ENCODE assay signal across 18 cellular contexts in the genomic region with DNA sequence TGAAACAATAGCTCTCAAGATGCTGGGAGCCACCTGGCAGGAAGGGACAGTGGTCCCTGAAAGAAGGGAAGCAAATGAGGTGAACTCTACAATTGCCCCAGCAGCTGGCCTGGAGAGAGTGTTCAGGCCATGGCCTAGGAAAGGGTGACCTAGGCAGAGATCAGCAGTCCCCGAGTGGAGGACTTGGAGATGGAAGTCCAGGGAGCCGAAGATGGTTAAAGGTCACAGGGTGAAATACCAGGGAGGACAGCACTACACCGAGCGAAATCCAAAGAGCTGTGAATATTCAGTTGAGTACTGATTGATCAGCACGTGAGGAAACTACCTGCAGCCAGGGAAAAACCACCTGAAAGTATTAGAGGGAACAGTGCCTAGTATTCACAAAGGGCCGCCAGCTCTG.
A peak's percentile ranks its signal among the peaks of the same experiment; 100 is the strongest.
DNase-seq lines count a peak whose midpoint lies in the region; ATAC-seq and TF ChIP-seq lines count a peak whose summit lies in the region.
"Had no signal": no experiment of that assay in that cellular context is flagged by ENCODE, and none has a peak within 500 bp of the region (broad histone marks: within the 10 kb centered on the region; RNA-seq: fewer than 3 reads in every experiment).

No MANE protein-coding gene starts in this region.

- in situ Hi-C loops in IMR-90 (cut with MboI; ENCODE audit: low sequenced_read_pairs): no loop called here

- no peak overlapping the region for H4K5ac ChIP-seq in IMR-90 (ENCODE audit: low read depth, low read length)

- H2BK5ac ChIP-seq in IMR-90 (ENCODE audit: low read depth, low read length, poor library complexity, severe bottlenecking): no peak overlapping the region

- H3K9me3 ChIP-seq in IMR-90 (ENCODE audit: control insufficient read depth, insufficient read depth, low read length): no peaks in the 10 kb centered on the region
- no peaks in the 10 kb centered on the region for H3K9me3 ChIP-seq in ovary
- H3K9me3 ChIP-seq: BE2C, heart left ventricle, neutrophil, SK-N-SH, vagina had no signal

- no peak overlapping the region for H2AK9ac ChIP-seq in IMR-90 (replicated peaks; ENCODE audit: low read depth, low read length, poor library complexity)

- dilution Hi-C loops in IMR-90 (cut with HindIII; ENCODE audit: low sequenced_read_pairs, unreplicated experiment): no loop called here

- H3K14ac ChIP-seq in IMR-90 (replicated peaks; ENCODE audit: low read depth, low read length): peak overlapping the region; percentile 55

- H3K27me3 ChIP-seq in IMR-90 (ENCODE audit: control insufficient read depth, insufficient read depth, low read length) (no peaks in the 10 kb centered on the region), ovary (no peaks in the 10 kb centered on the region)
- H3K27me3 ChIP-seq: BE2C, heart left ventricle, neutrophil, vagina had no signal

- CTCF ChIA-PET in IMR-90 (lab: Yijun Ruan, JAX): no interaction called here

- peaks cover 4% of the 10 kb centered on the region for H3K9me1 ChIP-seq in IMR-90 (ENCODE audit: insufficient read depth, low read length)

- DNase-seq in activated T-cell treated with anti-CD3 and anti-CD28 coated beads, Interleukin-2, amount 50 U/mL, for 72 hours: no peak
- DNase-seq in activated T-cell treated with anti-CD3 and anti-CD28 coated beads, Interleukin-2, amount 50 U/mL, for 1 hour: no peak
- DNase-seq in IMR-90 (no peak), ovary (no peak), NCI-H128 (lab: John Stamatoyannopoulos, UW; ENCODE audit: unreplicated experiment) (no peak)
- no peak for DNase-seq in activated naive CD8-positive, alpha-beta T cell treated with anti-CD3 and anti-CD28 coated beads, Interleukin-2, amount 50 U/mL, for 24 hours
- DNase-seq in stimulated activated effector memory CD8-positive, alpha-beta T cell treated with anti-CD3 and anti-CD28 coated beads, Interleukin-12 subunit alpha, Interleukin-12 subunit beta, amount 100 ng/mL, for 72 hours (ENCODE audit: low spot score in 2 of 2): no peak
- DNase-seq: BE2C, Calu3, HCEC 1CT, heart left ventricle, NCI-H2029, OCI-M1, SK-N-SH had no signal

- H2AFZ ChIP-seq in IMR-90 (replicated peaks; ENCODE audit: low read length, poor library complexity): no peak overlapping the region

- TF ChIP-seq POLR2A in IMR-90 (IDR thresholded peaks at IDR 0.05; ENCODE audit: low read depth, low read length) (no peak), ovary (IDR thresholded peaks at IDR 0.05) (no peak)

- no peak overlapping the region for H2BK120ac ChIP-seq in IMR-90 (ENCODE audit: low read depth, low read length)

- peaks cover 0 to 5% of the 10 kb centered on the region in 2 donors for H3K9me3 Mint-ChIP-seq in activated T-cell treated with anti-CD3 and anti-CD28 coated beads, Interleukin-2, amount 50 U/mL, for 72 hours
- peaks cover 10% of the 10 kb centered on the region for H3K9me3 Mint-ChIP-seq in activated naive CD8-positive, alpha-beta T cell treated with anti-CD3 and anti-CD28 coated beads, Interleukin-2, amount 50 U/mL, for 24 hours
- peaks cover 2% of the 10 kb centered on the region for H3K9me3 Mint-ChIP-seq in stimulated activated effector memory CD8-positive, alpha-beta T cell treated with anti-CD3 and anti-CD28 coated beads, Interleukin-12 subunit alpha, Interleukin-12 subunit beta, amount 100 ng/mL, for 72 hours

- ATAC-seq in activated T-cell treated with anti-CD3 and anti-CD28 coated beads, Interleukin-2, amount 50 U/mL, for 72 hours (replicated peaks in 1 of 2): peak in 1 of 2 donors; percentile 16
- no peak for ATAC-seq in IMR-90 (ENCODE audit: low read depth)
- ATAC-seq in activated naive CD8-positive, alpha-beta T cell treated with anti-CD3 and anti-CD28 coated beads, Interleukin-2, amount 50 U/mL, for 24 hours: no peak
- no peak for ATAC-seq in stimulated activated effector memory CD8-positive, alpha-beta T cell treated with anti-CD3 and anti-CD28 coated beads, Interleukin-12 subunit alpha, Interleukin-12 subunit beta, amount 100 ng/mL, for 72 hours
- ATAC-seq in GM21526 (IDR thresholded peaks at IDR 0.05; ENCODE audit: low FRiP score, unreplicated experiment): no peak
- ATAC-seq: heart left ventricle had no signal

- H3K4me3 Mint-ChIP-seq in activated T-cell treated with anti-CD3 and anti-CD28 coated beads, Interleukin-2, amount 50 U/mL, for 72 hours: peak overlapping the region; percentile 50 to 60
- H3K4me3 Mint-ChIP-seq in activated naive CD8-positive, alpha-beta T cell treated with anti-CD3 and anti-CD28 coated beads, Interleukin-2, amount 50 U/mL, for 24 hours: no peak overlapping the region
- H3K4me3 Mint-ChIP-seq in stimulated activated effector memory CD8-positive, alpha-beta T cell treated with anti-CD3 and anti-CD28 coated beads, Interleukin-12 subunit alpha, Interleukin-12 subunit beta, amount 100 ng/mL, for 72 hours: no peak overlapping the region

- H4K8ac ChIP-seq in IMR-90 (ENCODE audit: low read depth in 2 of 2, low read length in 2 of 2): no peak overlapping the region

- H3K56ac ChIP-seq in IMR-90 (ENCODE audit: extremely low read depth, insufficient read depth, low read length): no peak overlapping the region

- TF ChIP-seq CTCF in IMR-90 (conservative IDR thresholded peaks at IDR 0.05; ENCODE audit: low read depth, low read length) (no peak), ovary (IDR thresholded peaks at IDR 0.05) (no peak)

- no peak overlapping the region for H3K4me2 ChIP-seq in IMR-90 (ENCODE audit: low read depth, low read length)
- H3K4me2 ChIP-seq: SK-N-SH had no signal

- no peaks in the 10 kb centered on the region for H4K20me1 ChIP-seq in IMR-90 (ENCODE audit: insufficient read depth, low read length)

- H3K4me1 Mint-ChIP-seq in activated T-cell treated with anti-CD3 and anti-CD28 coated beads, Interleukin-2, amount 50 U/mL, for 72 hours (ENCODE audit: low read depth): peaks cover 85% of the 10 kb centered on the region
- H3K4me1 Mint-ChIP-seq in activated naive CD8-positive, alpha-beta T cell treated with anti-CD3 and anti-CD28 coated beads, Interleukin-2, amount 50 U/mL, for 24 hours: peaks cover 84% of the 10 kb centered on the region
- H3K4me1 Mint-ChIP-seq in stimulated activated effector memory CD8-positive, alpha-beta T cell treated with anti-CD3 and anti-CD28 coated beads, Interleukin-12 subunit alpha, Interleukin-12 subunit beta, amount 100 ng/mL, for 72 hours: peaks cover 72% of the 10 kb centered on the region

- H3K79me1 ChIP-seq in IMR-90 (ENCODE audit: low read depth in 1 of 2, low read length in 2 of 2): peaks cover 29 to 48% of the 10 kb centered on the region in 2 experiments

- POLR2A ChIA-PET in IMR-90 (lab: Charles Lee; ENCODE audit: unreplicated experiment): no interaction called here

- H3K4ac ChIP-seq in IMR-90 (ENCODE audit: low read depth, low read length): no peak overlapping the region

- H4K91ac ChIP-seq in IMR-90 (ENCODE audit: insufficient read depth, low read depth, low read length): no peak overlapping the region

- no peak for TF ChIP-seq RAD21 in IMR-90 (IDR thresholded peaks at IDR 0.05; ENCODE audit: low read length)

- no peak overlapping the region; the same call in 2 of the 3 replicates for H2BK15ac ChIP-seq in IMR-90 (ENCODE audit: low read depth, low read length)

- H3K27ac Mint-ChIP-seq in activated T-cell treated with anti-CD3 and anti-CD28 coated beads, Interleukin-2, amount 50 U/mL, for 72 hours: peak overlapping the region; percentile 70
- peak overlapping the region; percentile 87 for H3K27ac Mint-ChIP-seq in activated naive CD8-positive, alpha-beta T cell treated with anti-CD3 and anti-CD28 coated beads, Interleukin-2, amount 50 U/mL, for 24 hours
- peak overlapping the region; percentile 44 for H3K27ac Mint-ChIP-seq in stimulated activated effector memory CD8-positive, alpha-beta T cell treated with anti-CD3 and anti-CD28 coated beads, Interleukin-12 subunit alpha, Interleukin-12 subunit beta, amount 100 ng/mL, for 72 hours

- no peak overlapping the region for H2BK20ac ChIP-seq in IMR-90 (ENCODE audit: low read depth, low read length)

- no peak overlapping the region for H3K9ac ChIP-seq in IMR-90 (ENCODE audit: low read depth, low read length)
- H3K9ac ChIP-seq: SK-N-SH had no signal

- H3K36me3 ChIP-seq in IMR-90 (ENCODE audit: control insufficient read depth, insufficient read depth, low read length) (no peaks in the 10 kb centered on the region), ovary (no peaks in the 10 kb centered on the region)
- H3K36me3 ChIP-seq: BE2C, heart left ventricle, neutrophil, vagina had no signal

- no peak overlapping the region for H3K23ac ChIP-seq in IMR-90 (ENCODE audit: low read depth, low read length)

- BruUV-seq in IMR-90 (replicated peaks; lab: Mats Ljungman, UMichigan): no TSS peak

- H3K27ac ChIP-seq in IMR-90 (ENCODE audit: insufficient read depth, low read length) (no peak overlapping the region), ovary (no peak overlapping the region)
- H3K27ac ChIP-seq: heart left ventricle, neutrophil, vagina had no signal

- no peak overlapping the region for H3K18ac ChIP-seq in IMR-90 (ENCODE audit: low read depth, low read length)

- H2AK5ac ChIP-seq in IMR-90 (ENCODE audit: low read depth, low read length): peak overlapping the region; percentile 43; the same call in 1 of the 2 replicates

- intact Hi-C loops in IMR-90 (cut with micrococcal nuclease): no loop called here
- intact Hi-C loops in ovary (cut with DNase I): no loop called here

- peaks cover 3% of the 10 kb centered on the region for H3K4me1 ChIP-seq in IMR-90 (ENCODE audit: control insufficient read depth, insufficient read depth, low read length)
- no peaks in the 10 kb centered on the region for H3K4me1 ChIP-seq in ovary (ENCODE audit: insufficient read depth)
- H3K4me1 ChIP-seq: BE2C, vagina had no signal

- 100% methylated on average over 3 of the region's 6 CpGs; no CpG with 5 or more reads in 1 of the 2 experiments for WGBS in IMR-90 (ENCODE audit: extremely low coverage in 2 of 2, insufficient read length in 1 of 2), 2 experiments
- WGBS in ovary, 3 donors: 91 to 94% (median 92%) methylated on average over 6 of the region's 6 CpGs

- no peaks in the 10 kb centered on the region for H3K27me3 Mint-ChIP-seq in activated T-cell treated with anti-CD3 and anti-CD28 coated beads, Interleukin-2, amount 50 U/mL, for 72 hours (ENCODE audit: low read depth)
- no peaks in the 10 kb centered on the region for H3K27me3 Mint-ChIP-seq in activated naive CD8-positive, alpha-beta T cell treated with anti-CD3 and anti-CD28 coated beads, Interleukin-2, amount 50 U/mL, for 24 hours

- H3K4me3 ChIP-seq in IMR-90 (ENCODE audit: insufficient read depth, low read depth, low read length) (no peak overlapping the region), ovary (no peak overlapping the region)
- H3K4me3 ChIP-seq: heart left ventricle, lung, vagina had no signal

- H3K36me3 Mint-ChIP-seq in activated T-cell treated with anti-CD3 and anti-CD28 coated beads, Interleukin-2, amount 50 U/mL, for 72 hours (ENCODE audit: insufficient read depth in 2 of 2): peaks cover 12 to 21% of the 10 kb centered on the region in 2 donors
- H3K36me3 Mint-ChIP-seq in activated naive CD8-positive, alpha-beta T cell treated with anti-CD3 and anti-CD28 coated beads, Interleukin-2, amount 50 U/mL, for 24 hours (ENCODE audit: low read depth): peaks cover 52% of the 10 kb centered on the region
- peaks cover 14% of the 10 kb centered on the region for H3K36me3 Mint-ChIP-seq in stimulated activated effector memory CD8-positive, alpha-beta T cell treated with anti-CD3 and anti-CD28 coated beads, Interleukin-12 subunit alpha, Interleukin-12 subunit beta, amount 100 ng/mL, for 72 hours

- no peak for TF ChIP-seq EP300 in ovary (IDR thresholded peaks at IDR 0.05)

Comparison
In these comparisons a context has a peak if more than half of its experiments do, and no peak if none do; other contexts are left out.
1. H3K4me3 Mint-ChIP-seq: peak in activated T-cell treated with anti-CD3 and anti-CD28 coated beads, Interleukin-2, amount 50 U/mL, for 72 hours (2 of 2); none in activated naive CD8-positive, alpha-beta T cell treated with anti-CD3 and anti-CD28 coated beads, Interleukin-2, amount 50 U/mL, for 24 hours (single experiment) and stimulated activated effector memory CD8-positive, alpha-beta T cell treated with anti-CD3 and anti-CD28 coated beads, Interleukin-12 subunit alpha, Interleukin-12 subunit beta, amount 100 ng/mL, for 72 hours (single experiment).
2. Peak in every context shown above with its lines, with median percentiles within 50 percentile points of each other: H3K27ac Mint-ChIP-seq.